22 cellular contexts compared by ENCODE assay signal in genomic region chr9:83133316-83133715, GRCh38.
"Had no signal": no experiment of that assay in that cellular context is flagged by ENCODE, and none has a peak within 500 bp of the region (broad histone marks: within the 10 kb centered on the region; RNA-seq: fewer than 3 reads in every experiment).

No MANE protein-coding gene starts in this region.

- H3K36me3 Mint-ChIP-seq: activated CD8-positive, alpha-beta memory T cell treated with anti-CD3 and anti-CD28 coated beads, Interleukin-2, amount 10 ng/mL, durations not matched to agents 7 days and 5 days; activated naive CD8-positive, alpha-beta T cell had no signal

- H3K36me3 ChIP-seq: brain microvascular endothelial cell had no signal

- DNase-seq: activated B cell treated with CpG ODN at 0.5 μM for 24 hours; activated CD4-positive, alpha-beta T cell treated with anti-CD3 and anti-CD28 coated beads for 1 hour; activated CD4-positive, alpha-beta T cell treated with anti-CD3 and anti-CD28 coated beads, Interleukin-2, amount 10 ng/mL, durations not matched to agents 24 days and 14 days; activated CD4-positive, alpha-beta T cell treated with anti-CD3 and anti-CD28 coated beads, Interleukin-2, amount 50 U/mL, for 48 hours; activated CD8-positive, alpha-beta memory T cell treated with anti-CD3 and anti-CD28 coated beads, Interleukin-2, amount 10 ng/mL, durations not matched to agents 7 days and 5 days; activated gamma-delta T cell; activated naive CD4-positive, alpha-beta T cell treated with anti-CD3 and anti-CD28 coated beads for 36 hours; activated T-cell treated with anti-CD3 and anti-CD28 coated beads, Interleukin-2, amount 50 U/mL, for 48 hours; amygdala; brain microvascular endothelial cell; caudate nucleus; NCI-H146; NCI-H187 treated with DMSO at 0.1 percent for 48 hours; NCI-H2081 treated with DMSO at 0.1 percent for 48 hours; NCI-H446; NCI-H524; PC-3; SIG-M5; T-helper 17 cell; T-helper 9 cell had no signal

- H3K27me3 Mint-ChIP-seq: activated B cell treated with CpG ODN at 0.5 μM for 24 hours; activated CD4-positive, alpha-beta T cell treated with anti-CD3 and anti-CD28 coated beads, Interleukin-2, amount 10 ng/mL, durations not matched to agents 24 days and 14 days; activated CD8-positive, alpha-beta memory T cell treated with anti-CD3 and anti-CD28 coated beads, Interleukin-2, amount 10 ng/mL, durations not matched to agents 7 days and 5 days; activated T-helper 17 cell treated with anti-CD3 and anti-CD28 coated beads, Interleukin-2, amount 50 U/mL, for 72 hours; T-helper 17 cell had no signal

- H3K27me3 ChIP-seq: brain microvascular endothelial cell had no signal

- ATAC-seq: activated CD8-positive, alpha-beta memory T cell treated with anti-CD3 and anti-CD28 coated beads, Interleukin-2, amount 10 ng/mL, durations not matched to agents 7 days and 5 days; activated T-helper 17 cell treated with anti-CD3 and anti-CD28 coated beads, Interleukin-2, amount 50 U/mL, for 72 hours; PC-3; T-helper 17 cell had no signal

- H3K27ac ChIP-seq: brain microvascular endothelial cell had no signal

- H3K4me3 Mint-ChIP-seq: activated B cell treated with CpG ODN at 0.5 μM for 24 hours; activated CD4-positive, alpha-beta T cell treated with anti-CD3 and anti-CD28 coated beads, Interleukin-2, amount 10 ng/mL, durations not matched to agents 24 days and 14 days; activated CD8-positive, alpha-beta memory T cell treated with anti-CD3 and anti-CD28 coated beads, Interleukin-2, amount 10 ng/mL, durations not matched to agents 7 days and 5 days; activated naive CD4-positive, alpha-beta T cell treated with anti-CD3 and anti-CD28 coated beads for 36 hours; activated naive CD8-positive, alpha-beta T cell; activated T-helper 17 cell treated with anti-CD3 and anti-CD28 coated beads, Interleukin-2, amount 50 U/mL, for 72 hours; T-helper 17 cell had no signal

- H3K4me1 Mint-ChIP-seq: activated B cell treated with CpG ODN at 0.5 μM for 24 hours; activated CD4-positive, alpha-beta T cell treated with anti-CD3 and anti-CD28 coated beads, Interleukin-2, amount 10 ng/mL, durations not matched to agents 24 days and 14 days; activated CD8-positive, alpha-beta memory T cell treated with anti-CD3 and anti-CD28 coated beads, Interleukin-2, amount 10 ng/mL, durations not matched to agents 7 days and 5 days; activated T-helper 17 cell treated with anti-CD3 and anti-CD28 coated beads, Interleukin-2, amount 50 U/mL, for 72 hours; T-helper 17 cell had no signal

- H3K9me3 Mint-ChIP-seq: activated B cell treated with CpG ODN at 0.5 μM for 24 hours; activated CD4-positive, alpha-beta T cell treated with anti-CD3 and anti-CD28 coated beads, Interleukin-2, amount 10 ng/mL, durations not matched to agents 24 days and 14 days; activated T-helper 17 cell treated with anti-CD3 and anti-CD28 coated beads, Interleukin-2, amount 50 U/mL, for 72 hours had no signal

- H3K27ac Mint-ChIP-seq: activated B cell treated with CpG ODN at 0.5 μM for 24 hours; activated CD4-positive, alpha-beta T cell treated with anti-CD3 and anti-CD28 coated beads, Interleukin-2, amount 10 ng/mL, durations not matched to agents 24 days and 14 days; activated CD8-positive, alpha-beta memory T cell treated with anti-CD3 and anti-CD28 coated beads, Interleukin-2, amount 10 ng/mL, durations not matched to agents 7 days and 5 days; activated naive CD4-positive, alpha-beta T cell treated with anti-CD3 and anti-CD28 coated beads for 36 hours; activated naive CD8-positive, alpha-beta T cell; activated T-helper 17 cell treated with anti-CD3 and anti-CD28 coated beads, Interleukin-2, amount 50 U/mL, for 72 hours; T-helper 17 cell had no signal
